16 cellular contexts compared by ENCODE assay signal in the genomic region with DNA sequence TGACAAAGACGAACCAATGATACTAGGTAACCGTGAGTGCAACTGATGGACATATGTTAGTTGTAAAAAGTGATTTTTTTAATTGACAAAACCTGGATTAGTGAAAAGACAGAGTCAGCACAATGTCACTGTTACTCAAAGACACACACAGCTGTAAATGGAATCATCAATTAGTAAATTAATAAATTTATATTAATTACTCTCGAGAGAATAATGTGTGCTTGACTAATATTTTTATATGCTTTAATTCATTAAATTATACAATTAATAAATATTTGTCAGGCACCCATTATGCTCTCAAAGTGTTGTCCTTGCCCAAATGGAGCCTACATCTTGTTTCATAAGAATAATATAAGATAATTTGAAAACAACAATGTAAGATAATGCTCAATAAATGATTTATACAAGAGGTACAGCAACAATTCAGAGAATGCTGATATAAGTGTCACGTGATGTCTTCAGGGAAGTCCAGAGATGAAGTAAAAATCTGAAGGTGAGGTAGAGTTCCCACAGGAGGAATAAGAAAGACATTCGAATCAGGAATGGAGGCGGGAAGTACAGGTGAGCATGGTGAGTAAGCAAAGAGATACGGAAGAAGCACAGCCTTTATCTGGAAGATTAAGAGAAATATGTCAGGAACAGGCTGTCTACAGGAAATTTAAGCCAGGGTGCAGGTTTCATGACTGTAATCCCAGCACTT.
DNase-seq lines count a peak whose midpoint lies in the region; ATAC-seq, FAIRE-seq and TF ChIP-seq lines count a peak whose summit lies in the region.
"Had no signal": no experiment of that assay in that cellular context is flagged by ENCODE, and none has a peak within 500 bp of the region (broad histone marks: within the 10 kb centered on the region; RNA-seq: fewer than 3 reads in every experiment).

No MANE protein-coding gene starts in this region.

- H3K79me1 ChIP-seq in trophoblast cell (ENCODE audit: low read length) = no peaks in the 10 kb centered on the region

- H4K12ac ChIP-seq in trophoblast cell (ENCODE audit: low read depth, low read length) = no peak overlapping the region

- H3K4me2 ChIP-seq in OCI-LY3 (ENCODE audit: low read length) = peak overlapping the region; percentile 39
- no peak overlapping the region for H3K4me2 ChIP-seq in trophoblast cell (ENCODE audit: low read length)
- H3K4me2 ChIP-seq: PC-9 had no signal

- H2AK5ac ChIP-seq in trophoblast cell (ENCODE audit: low read length) = no peak overlapping the region

- FAIRE-seq in GM18507 (lab: Jason Lieb, UNC) = peak; percentile 9

- no peak overlapping the region for H3K14ac ChIP-seq in trophoblast cell (ENCODE audit: low read length)

- H4K8ac ChIP-seq in trophoblast cell (ENCODE audit: low read depth, low read length) = no peak overlapping the region

- intact Hi-C loops in aorta (cut with DNase I) = no loop called here

- H3K27me3 ChIP-seq in OCI-LY3 (ENCODE audit: low read depth, low read length) = no peaks in the 10 kb centered on the region
- no peaks in the 10 kb centered on the region for H3K27me3 ChIP-seq in trophoblast cell (ENCODE audit: insufficient read depth, low read length)
- no peaks in the 10 kb centered on the region for H3K27me3 ChIP-seq in aorta (ENCODE audit: control insufficient read depth in 1 of 2, insufficient read depth in 2 of 2, low read length in 1 of 2)
- H3K27me3 ChIP-seq: BE2C had no signal

- WGBS in trophoblast cell (ENCODE audit: extremely low coverage, insufficient coverage, insufficient read length) = no CpG with 5 or more reads among the region's 7 CpGs
- WGBS in aorta, 2 donors = 94 to 96% methylated on average over 7 of the region's 7 CpGs

- TF ChIP-seq CTCF in OCI-LY3 (IDR thresholded peaks at IDR 0.05; ENCODE audit: low read depth, low read length) (no peak), epithelial cell of esophagus (IDR thresholded peaks at IDR 0.05; ENCODE audit: insufficient read depth, low read depth, low read length, missing control alignments) (no peak)

- no peak overlapping the region for H3K9ac ChIP-seq in OCI-LY3 (ENCODE audit: low read length)
- H3K9ac ChIP-seq in trophoblast cell (ENCODE audit: low read length) = no peak overlapping the region

- H2BK5ac ChIP-seq in trophoblast cell (ENCODE audit: low read depth, low read length, poor library complexity) = no peak overlapping the region

- H3K27ac ChIP-seq in OCI-LY3 (ENCODE audit: low read length) (no peak overlapping the region), trophoblast cell (ENCODE audit: low read depth, low read length) (no peak overlapping the region), aorta (ENCODE audit: low read depth in 1 of 2, low read length in 2 of 2) (no peak overlapping the region)
- H3K27ac ChIP-seq: PC-9, SK-N-MC had no signal

- H3K36me3 ChIP-seq in OCI-LY3 (replicated peaks; ENCODE audit: low read depth, low read length) (no peaks in the 10 kb centered on the region), trophoblast cell (ENCODE audit: control insufficient read depth in 1 of 2, insufficient read depth in 2 of 2, low read length in 2 of 2) (no peaks in the 10 kb centered on the region), aorta (ENCODE audit: control insufficient read depth in 1 of 2, insufficient read depth in 2 of 2, low read length in 1 of 2) (no peaks in the 10 kb centered on the region)
- H3K36me3 ChIP-seq: BE2C had no signal

- H3K9me3 ChIP-seq in OCI-LY3 (ENCODE audit: insufficient read depth, low read length) (no peaks in the 10 kb centered on the region), trophoblast cell (ENCODE audit: insufficient read depth, low read depth, low read length) (no peaks in the 10 kb centered on the region), aorta (ENCODE audit: control insufficient read depth, low read length) (no peaks in the 10 kb centered on the region)
- H3K9me3 ChIP-seq: BE2C had no signal

- H3K23ac ChIP-seq in trophoblast cell (ENCODE audit: low read length) = no peak overlapping the region

- H2BK120ac ChIP-seq in trophoblast cell (ENCODE audit: insufficient read depth, low read length, poor library complexity) = no peak overlapping the region

- no peak overlapping the region for H3K4ac ChIP-seq in trophoblast cell (ENCODE audit: low read depth, low read length)

- no peaks in the 10 kb centered on the region for H4K20me1 ChIP-seq in OCI-LY3 (ENCODE audit: insufficient read depth, low read length)

- H3K18ac ChIP-seq in trophoblast cell (ENCODE audit: low read length) = no peak overlapping the region

- DNase-seq in GM18507 (ENCODE audit: extremely low spot score, insufficient read length, low read depth) (no peak), epithelial cell of esophagus (ENCODE audit: low read depth) (peak; percentile 62), trophoblast cell (peak; percentile 28 to 62), aorta (no peak), DMS 273 treated with DMSO at 0.1 percent for 48 hours (lab: John Stamatoyannopoulos, UW) (no peak), LoVo (ENCODE audit: low spot score) (no peak)
- DNase-seq: CD8-positive, alpha-beta T cell; NCI-H1436 treated with DMSO at 0.1 percent for 48 hours; NCI-H2081 treated with DMSO at 0.1 percent for 48 hours; NCI-H2227 treated with DMSO at 0.1 percent for 48 hours; NCI-H526 treated with DMSO at 0.1 percent for 48 hours; NK-92 treated with Interleukin-12 subunit alpha and Interleukin-12 subunit beta, amount 100 ng/mL, for 24 hours had no signal

- H3K4me3 ChIP-seq in OCI-LY3 (ENCODE audit: low read length) (no peak overlapping the region), epithelial cell of esophagus (ENCODE audit: low read length) (no peak overlapping the region), trophoblast cell (ENCODE audit: low read depth, low read length) (no peak overlapping the region), aorta (ENCODE audit: low read length in 2 of 2) (no peak overlapping the region)
- H3K4me3 ChIP-seq: PC-9, SK-N-MC had no signal

- no peak overlapping the region for H2BK12ac ChIP-seq in trophoblast cell (ENCODE audit: low read length)

- peaks cover 20% of the 10 kb centered on the region for H3K4me1 ChIP-seq in OCI-LY3 (ENCODE audit: low read length)
- H3K4me1 ChIP-seq in trophoblast cell (ENCODE audit: control insufficient read depth in 1 of 2, insufficient read depth in 2 of 2, low read length in 2 of 2) = no peaks in the 10 kb centered on the region
- no peaks in the 10 kb centered on the region for H3K4me1 ChIP-seq in aorta (ENCODE audit: control insufficient read depth in 1 of 2, insufficient read depth in 2 of 2, low read length in 2 of 2)
- H3K4me1 ChIP-seq: BE2C had no signal

- H2AFZ ChIP-seq in OCI-LY3 (ENCODE audit: low read depth, low read length) (no peak overlapping the region), trophoblast cell (ENCODE audit: insufficient read depth, low read length, poor library complexity) (no peak overlapping the region)
- H2AFZ ChIP-seq: PC-9 had no signal

- H4K91ac ChIP-seq in trophoblast cell (ENCODE audit: low read depth, low read length) = no peak overlapping the region

- no peak for ATAC-seq in aorta (ENCODE audit: low FRiP score)
- ATAC-seq: CD8-positive, alpha-beta T cell had no signal

- H3K79me2 ChIP-seq in OCI-LY3 (ENCODE audit: low read length) (no peaks in the 10 kb centered on the region), trophoblast cell (ENCODE audit: control insufficient read depth, insufficient read depth, low read length, poor library complexity) (no peaks in the 10 kb centered on the region)

Comparison
In these comparisons a context has a peak if more than half of its experiments do, and no peak if none do; other contexts are left out.
1. DNase-seq: peak in epithelial cell of esophagus (single experiment) and trophoblast cell (2 of 2); none in GM18507 (single experiment), aorta (0 of 2), DMS 273 treated with DMSO at 0.1 percent for 48 hours (single experiment) and LoVo (single experiment).